22 cellular contexts compared by ENCODE assay signal in the genomic region with DNA sequence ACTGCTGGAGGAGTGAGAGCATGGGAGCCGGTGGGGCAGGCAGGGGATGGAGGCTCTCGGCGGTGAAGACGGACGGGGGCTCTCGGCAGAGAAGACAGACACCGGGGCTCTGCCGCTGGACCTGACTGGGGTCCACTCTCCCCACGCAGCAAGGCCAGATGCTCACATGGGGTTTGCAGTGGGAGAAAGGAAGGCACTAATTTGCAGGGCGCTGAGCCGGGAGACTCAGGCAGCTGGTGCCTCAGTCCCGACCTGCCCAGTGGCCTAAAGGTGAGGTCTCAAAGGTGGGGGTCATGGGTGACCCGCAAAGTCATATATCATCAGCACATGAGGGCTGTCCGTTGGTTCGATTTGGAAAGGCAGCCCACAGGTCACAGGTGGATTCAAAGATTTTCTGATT.
"Had no signal": no experiment of that assay in that cellular context is flagged by ENCODE, and none has a peak within 500 bp of the region (broad histone marks: within the 10 kb centered on the region; RNA-seq: fewer than 3 reads in every experiment).

No MANE protein-coding gene starts in this region.

- H3K27ac Mint-ChIP-seq: memory B cell; naive thymus-derived CD4-positive, alpha-beta T cell; natural killer cell treated with Interleukin-12 subunit alpha and Interleukin-12 subunit beta and Interleukin-15 and Interleukin-18, amount 100 ng/mL, for 72 hours; stimulated activated naive B cell treated with anti-CD40 and anti-IgM and Interleukin-4, amounts not matched to agents 10 μg/mL and 1 μg/mL and 100 μg/mL, for 72 hours had no signal

- H3K4me3 Mint-ChIP-seq: memory B cell; naive thymus-derived CD4-positive, alpha-beta T cell; natural killer cell treated with Interleukin-12 subunit alpha and Interleukin-12 subunit beta and Interleukin-15 and Interleukin-18, amount 100 ng/mL, for 72 hours; neural crest cell; stimulated activated naive B cell treated with anti-CD40 and anti-IgM and Interleukin-4, amounts not matched to agents 10 μg/mL and 1 μg/mL and 100 μg/mL, for 72 hours had no signal

- H3K36me3 Mint-ChIP-seq: memory B cell had no signal

- H3K4me1 Mint-ChIP-seq: memory B cell; naive thymus-derived CD4-positive, alpha-beta T cell; stimulated activated naive B cell treated with anti-CD40 and anti-IgM and Interleukin-4, amounts not matched to agents 10 μg/mL and 1 μg/mL and 100 μg/mL, for 72 hours had no signal

- DNase-seq: left ventricle myocardium superior; midbrain; mucosa of descending colon; naive thymus-derived CD4-positive, alpha-beta T cell; ovary; retina; right cardiac atrium; stimulated activated CD4-positive, alpha-beta T cell treated with anti-CD3 and anti-CD28 coated beads, Interleukin-12 subunit alpha, Interleukin-12 subunit beta, amount 100 ng/mL, for 4 hours; stimulated activated CD4-positive, alpha-beta T cell treated with anti-CD3 and anti-CD28 coated beads, Interleukin-15, amount 100 ng/mL, for 24 hours; stimulated activated CD4-positive, alpha-beta T cell treated with anti-CD3 and anti-CD28 coated beads, Interleukin-2, amount 100 ng/mL, for 24 hours; stimulated activated CD4-positive, alpha-beta T cell treated with anti-CD3 and anti-CD28 coated beads, Interleukin-4, amount 100 ng/mL, for 1 hour; stimulated activated naive B cell treated with anti-CD40 and anti-IgM and Interleukin-4, amounts not matched to agents 10 μg/mL and 1 μg/mL and 100 μg/mL, for 72 hours; stimulated activated naive CD8-positive, alpha-beta T cell treated with anti-CD3 and anti-CD28 coated beads, Interleukin-15, Interleukin-2, amounts not matched to agents 100 U/mL and 50 U/mL, for 24 hours; stomach; testis; thyroid gland; transverse colon had no signal

- ATAC-seq: left lobe of liver; left ventricle myocardium superior; mucosa of descending colon; naive thymus-derived CD4-positive, alpha-beta T cell; natural killer cell treated with Interleukin-12 subunit alpha and Interleukin-12 subunit beta and Interleukin-15 and Interleukin-18, amount 100 ng/mL, for 72 hours; right cardiac atrium; sciatic nerve; stimulated activated naive B cell treated with anti-CD40 and anti-IgM and Interleukin-4, amounts not matched to agents 10 μg/mL and 1 μg/mL and 100 μg/mL, for 72 hours; stimulated activated naive CD8-positive, alpha-beta T cell treated with anti-CD3 and anti-CD28 coated beads, Interleukin-15, Interleukin-2, amounts not matched to agents 100 U/mL and 50 U/mL, for 24 hours had no signal
